Comparison of ENCODE assay signal across 19 cellular contexts in genomic region chr10:35359873-35360272, GRCh38.
"Had no signal": no experiment of that assay in that cellular context is flagged by ENCODE, and none has a peak within 500 bp of the region (broad histone marks: within the 10 kb centered on the region; RNA-seq: fewer than 3 reads in every experiment).

No MANE protein-coding gene starts in this region.

- H3K9me3 ChIP-seq: SK-N-SH had no signal

- FAIRE-seq: HTR-8/SVneo had no signal

- H3K4me2 ChIP-seq: SK-N-SH had no signal

- H3K9ac ChIP-seq: SK-N-SH had no signal

- H3K27ac ChIP-seq: HL-60 had no signal

- DNase-seq: KBM-7, MM.1S, NCI-H1092 treated with DMSO at 0.1 percent for 48 hours, NCI-H1436, NCI-H187, NCI-H2029, NCI-H2081 treated with DMSO at 0.1 percent for 48 hours, NCI-H2171, NCI-H226, NCI-H446, NCI-H510A, NCI-H524 treated with DMSO at 0.1 percent for 48 hours, NCI-H69, NCI-H774, Right ventricle myocardium superior, RPMI8226, SK-N-SH had no signal
